ENCODE assay signal across 8 cellular contexts in genomic region chr19:2469102-2469914, GRCh38. TPM values are rescaled to one million over a fixed set of nuclear protein-coding genes. Genes with fewer than 3 reads are reported as not detected.
DNase-seq lines count a peak whose midpoint lies in the region; ATAC-seq and TF ChIP-seq lines count a peak whose summit lies in the region.

No MANE protein-coding gene starts in this region.

- H3K9me3 ChIP-seq in OCI-LY7 (ENCODE audit: low read length) (no peaks in the 10 kb centered on the region), endodermal cell (ENCODE audit: control insufficient read depth, low read length) (no peaks in the 10 kb centered on the region), skeletal muscle satellite cell (replicated peaks; ENCODE audit: low read length) (no peaks in the 10 kb centered on the region), suprapubic skin (no peaks in the 10 kb centered on the region)

- H3K9me3 Mint-ChIP-seq in activated CD4-positive, alpha-beta T cell treated with anti-CD3 and anti-CD28 coated beads for 36 hours (ENCODE audit: low read depth) = no peaks in the 10 kb centered on the region
- no peaks in the 10 kb centered on the region for H3K9me3 Mint-ChIP-seq in endodermal cell

- CTCF ChIA-PET in activated CD4-positive, alpha-beta T cell treated with anti-CD3 and anti-CD28 coated beads for 36 hours (lab: Charles Lee) = interaction anchor here (0.8 to 1.6 kb wide), 6 partner anchors 10 to 237 kb away, joined by 3 to 8 read pairs (median 4); no protein-coding TSS in a partner anchor
- CTCF ChIA-PET in OCI-LY7 (lab: Charles Lee; ENCODE audit: unreplicated experiment) = interaction anchor here (0.6 kb wide), 2 partner anchors 110 to 421 kb away, joined by 3 to 12 read pairs; no protein-coding TSS in a partner anchor

- intact Hi-C loops in activated CD4-positive, alpha-beta T cell treated with anti-CD3 and anti-CD28 coated beads for 36 hours (cut with DNase I, micrococcal nuclease) = no loop called here
- intact Hi-C loops in OCI-LY7 (cut with micrococcal nuclease; ENCODE audit: unreplicated experiment) = no loop called here

- no peak overlapping the region for H3K4me3 Mint-ChIP-seq in activated CD4-positive, alpha-beta T cell treated with anti-CD3 and anti-CD28 coated beads for 36 hours
- H3K4me3 Mint-ChIP-seq in endodermal cell = no peak overlapping the region

- no peaks in the 10 kb centered on the region for H3K36me3 Mint-ChIP-seq in activated CD4-positive, alpha-beta T cell treated with anti-CD3 and anti-CD28 coated beads for 36 hours (ENCODE audit: low read depth)
- no peaks in the 10 kb centered on the region for H3K36me3 Mint-ChIP-seq in endodermal cell (ENCODE audit: low read depth)

- H3K27ac ChIP-seq in OCI-LY7 (ENCODE audit: low read depth, low read length, poor library complexity, severe bottlenecking) (no peak overlapping the region), endodermal cell (ENCODE audit: low read depth, low read length) (no peak overlapping the region), suprapubic skin (no peak overlapping the region)

- H3K27me3 ChIP-seq in endodermal cell (ENCODE audit: control insufficient read depth, insufficient read depth, low read length, poor library complexity, severe bottlenecking) (no peaks in the 10 kb centered on the region), skeletal muscle satellite cell (ENCODE audit: control insufficient read depth, insufficient read depth, low read length) (no peaks in the 10 kb centered on the region), suprapubic skin (no peaks in the 10 kb centered on the region)

- H3K4me2 ChIP-seq in OCI-LY7 (ENCODE audit: low read length) (peak overlapping the region; percentile 3; the same call in 1 of the 2 replicates), skeletal muscle satellite cell (ENCODE audit: low read length) (peak overlapping the region; percentile 55)

- 55 to 70% methylated on average over 15 to 23 of the region's 23 CpGs for WGBS in endodermal cell (ENCODE audit: insufficient coverage in 1 of 2, insufficient read length in 1 of 2), 2 experiments
- WGBS in suprapubic skin = 49% methylated on average over 22 of the region's 23 CpGs

- no peak for TF ChIP-seq POLR2A in suprapubic skin (IDR thresholded peaks at IDR 0.05)

- TF ChIP-seq CTCF in OCI-LY7 (conservative IDR thresholded peaks at IDR 0.05; ENCODE audit: low read length) = no peak
- no peak for TF ChIP-seq CTCF in endodermal cell (conservative IDR thresholded peaks at IDR 0.05)
- no peak for TF ChIP-seq CTCF in suprapubic skin (IDR thresholded peaks at IDR 0.05)

- ATAC-seq in activated CD4-positive, alpha-beta T cell treated with anti-CD3 and anti-CD28 coated beads for 36 hours = peak; percentile 89
- no peak for ATAC-seq in GM21360 (IDR thresholded peaks at IDR 0.05; ENCODE audit: unreplicated experiment)

- no TSS peak for BruUV-seq in OCI-LY7 (replicated peaks; lab: Mats Ljungman, UMichigan)

- peak overlapping the region; percentile 37; the same call in 1 of the 2 replicates for H2AFZ ChIP-seq in OCI-LY7 (ENCODE audit: low read length)

- H3K4me1 Mint-ChIP-seq in activated CD4-positive, alpha-beta T cell treated with anti-CD3 and anti-CD28 coated beads for 36 hours = peaks cover 15% of the 10 kb centered on the region
- peaks cover 9% of the 10 kb centered on the region for H3K4me1 Mint-ChIP-seq in endodermal cell

- H3K79me2 ChIP-seq in OCI-LY7 (ENCODE audit: insufficient read depth, low read depth, low read length) = no peaks in the 10 kb centered on the region

- peak; percentile 78 for DNase-seq in activated CD4-positive, alpha-beta T cell treated with anti-CD3 and anti-CD28 coated beads for 36 hours
- no peak for DNase-seq in activated CD4-positive, alpha-beta T cell treated with anti-CD3 and anti-CD28 coated beads, Interleukin-2, amount 50 U/mL, for 4 hours
- no peak for DNase-seq in OCI-LY7 (ENCODE audit: low spot score)
- DNase-seq in endodermal cell = peak; percentile 88
- DNase-seq in suprapubic skin (ENCODE audit: low spot score in 2 of 2) = no peak
- DNase-seq in NCI-H446 (lab: John Stamatoyannopoulos, UW) = no peak

- H4K20me1 ChIP-seq in OCI-LY7 (ENCODE audit: insufficient read depth, low read length) = no peaks in the 10 kb centered on the region

- H3K9ac ChIP-seq in endodermal cell (ENCODE audit: extremely low read depth, low read length, poor library complexity, severe bottlenecking) (no peak overlapping the region), skeletal muscle satellite cell (ENCODE audit: low read depth, low read length) (peak overlapping the region; percentile 22)

- H3K36me3 ChIP-seq in OCI-LY7 (ENCODE audit: insufficient read depth, low read length) (no peaks in the 10 kb centered on the region), endodermal cell (ENCODE audit: control insufficient read depth, insufficient read depth, low read length) (no peaks in the 10 kb centered on the region), skeletal muscle satellite cell (ENCODE audit: insufficient read depth, low read length) (no peaks in the 10 kb centered on the region), suprapubic skin (no peaks in the 10 kb centered on the region)

- H3K4me1 ChIP-seq in OCI-LY7 (ENCODE audit: insufficient read depth, low read length, poor library complexity, severe bottlenecking) (peaks cover 24% of the 10 kb centered on the region), endodermal cell (ENCODE audit: control insufficient read depth, insufficient read depth, low read length) (no peaks in the 10 kb centered on the region), skeletal muscle satellite cell (ENCODE audit: control insufficient read depth, insufficient read depth, low read length) (peaks cover 19% of the 10 kb centered on the region), suprapubic skin (peaks cover 2% of the 10 kb centered on the region)

- H3K4me3 ChIP-seq in OCI-LY7 (ENCODE audit: low read depth, low read length, poor library complexity, severe bottlenecking) (no peak overlapping the region), endodermal cell (ENCODE audit: low read length) (no peak overlapping the region), skeletal muscle satellite cell (ENCODE audit: low read length) (no peak overlapping the region), suprapubic skin (no peak overlapping the region)

- peak overlapping the region; percentile 47 for H3K27ac Mint-ChIP-seq in activated CD4-positive, alpha-beta T cell treated with anti-CD3 and anti-CD28 coated beads for 36 hours
- peak overlapping the region; percentile 82 for H3K27ac Mint-ChIP-seq in endodermal cell

- no peaks in the 10 kb centered on the region for H3K27me3 Mint-ChIP-seq in activated CD4-positive, alpha-beta T cell treated with anti-CD3 and anti-CD28 coated beads for 36 hours
- no peaks in the 10 kb centered on the region for H3K27me3 Mint-ChIP-seq in endodermal cell (ENCODE audit: insufficient read depth)

- no peaks in the 10 kb centered on the region for H3K9me2 ChIP-seq in OCI-LY7 (ENCODE audit: insufficient read depth, low read length)

- no peak for TF ChIP-seq EP300 in suprapubic skin (IDR thresholded peaks at IDR 0.05)

- POLR2A ChIA-PET in activated CD4-positive, alpha-beta T cell treated with anti-CD3 and anti-CD28 coated beads for 36 hours (lab: Charles Lee) = no interaction called here
- POLR2A ChIA-PET in OCI-LY7 (lab: Charles Lee) = interaction anchor here (1.4 kb wide), 1 partner anchor 152 kb away, joined by 4 read pairs; no protein-coding TSS in a partner anchor

RNA-seq across cellular contexts. Expression of gene GADD45B, which starts 6.6 kb away (rescaled TPM):
- 10 to 100 TPM; 57.7 to 71.2 TPM for total RNA-seq in activated CD4-positive, alpha-beta T cell treated with anti-CD3 and anti-CD28 coated beads for 36 hours
- total RNA-seq in OCI-LY7 (2014; rRNA removed; shearing (Covaris generic)) = 98.4 and 102 TPM in 2 replicates
- total RNA-seq in OCI-LY7 (2022) (36.5 and 40.5 TPM in 2 replicates), endodermal cell (10 to 100 TPM; 16.5 to 23.6 TPM), suprapubic skin (100 to 1,000 TPM in 1 of 4 donors, 10 to 100 TPM in 3; 52.5 to 134 (median 68.7) TPM)
- 9.0 TPM for polyA plus RNA-seq in endodermal cell (2013, experiment 1 of 2)
- 10.2 TPM for polyA plus RNA-seq in endodermal cell (2013, experiment 2 of 2)
- total RNA-seq in skeletal muscle satellite cell (2012; rRNA removed) = 47.4 and 61.6 TPM in 2 replicates

RNA-seq across cellular contexts. Expression of gene LMNB2, which starts 12.5 kb away (rescaled TPM):
- total RNA-seq in activated CD4-positive, alpha-beta T cell treated with anti-CD3 and anti-CD28 coated beads for 36 hours = 10 to 100 TPM; 91.0 to 93.9 TPM
- 141 and 150 TPM in 2 replicates for total RNA-seq in OCI-LY7 (2014; rRNA removed; shearing (Covaris generic))
- total RNA-seq in OCI-LY7 (2022) (113 and 117 TPM in 2 replicates), endodermal cell (100 to 1,000 TPM; 146 to 191 TPM), suprapubic skin (10 to 100 TPM; 17.1 to 26.8 (median 24.7) TPM)
- 119 TPM for polyA plus RNA-seq in endodermal cell (2013, experiment 1 of 2)
- 116 TPM for polyA plus RNA-seq in endodermal cell (2013, experiment 2 of 2)
- 81.4 and 91.5 TPM in 2 replicates for total RNA-seq in skeletal muscle satellite cell (2012; rRNA removed)

RNA-seq across cellular contexts. Expression of gene TIMM13, which starts 41.9 kb away (rescaled TPM):
- 100 to 1,000 TPM in 1 of 2 experiments, 10 to 100 TPM in 1; 70.7 to 104 TPM for total RNA-seq in activated CD4-positive, alpha-beta T cell treated with anti-CD3 and anti-CD28 coated beads for 36 hours
- 55.4 and 60.0 TPM in 2 replicates for total RNA-seq in OCI-LY7 (2014; rRNA removed; shearing (Covaris generic))
- total RNA-seq in OCI-LY7 (2022) = 95.3 and 120 TPM in 2 replicates
- 100 to 1,000 TPM; 149 to 175 TPM for total RNA-seq in endodermal cell
- 96.0 TPM for polyA plus RNA-seq in endodermal cell (2013, experiment 1 of 2)
- polyA plus RNA-seq in endodermal cell (2013, experiment 2 of 2) = 86.4 TPM
- 52.0 and 53.0 TPM in 2 replicates for total RNA-seq in skeletal muscle satellite cell (2012; rRNA removed)
- total RNA-seq in suprapubic skin = 10 to 100 TPM; 22.1 to 48.6 (median 46.6) TPM

Comparison
In these comparisons a context has a peak if more than half of its experiments do, and no peak if none do; other contexts are left out.
1. DNase-seq: peak in activated CD4-positive, alpha-beta T cell treated with anti-CD3 and anti-CD28 coated beads for 36 hours (single experiment) and endodermal cell (single experiment); none in activated CD4-positive, alpha-beta T cell treated with anti-CD3 and anti-CD28 coated beads, Interleukin-2, amount 50 U/mL, for 4 hours (0 of 2), OCI-LY7 (single experiment), suprapubic skin (0 of 2) and NCI-H446 (0 of 2).